Comparison of ENCODE assay signal across 22 cellular contexts in genomic region chr7:92039900-92040299, GRCh38.
"Had no signal": no experiment of that assay in that cellular context is flagged by ENCODE, and none has a peak within 500 bp of the region (broad histone marks: within the 10 kb centered on the region; RNA-seq: fewer than 3 reads in every experiment).

No MANE protein-coding gene starts in this region.

- H3K27me3 ChIP-seq: dorsolateral prefrontal cortex, esophagus muscularis mucosa, foreskin keratinocyte, gastroesophageal sphincter, heart left ventricle, hepatocyte had no signal

- H3K4me3 ChIP-seq: coronary artery, dorsolateral prefrontal cortex, esophagus muscularis mucosa, gastroesophageal sphincter, heart left ventricle, hepatocyte, lower lobe of right lung, mucosa of descending colon had no signal

- H3K9me3 ChIP-seq: esophagus muscularis mucosa, gastroesophageal sphincter, heart left ventricle, lower lobe of right lung, mucosa of descending colon had no signal

- ATAC-seq: foreskin keratinocyte, gastroesophageal sphincter, heart left ventricle, left colon, left lobe of liver, left ventricle myocardium superior, mucosa of descending colon had no signal

- H3K4me1 Mint-ChIP-seq: immature natural killer cell, mesothelial cell of epicardium had no signal

- H3K27ac ChIP-seq: coronary artery, dorsolateral prefrontal cortex, esophagus muscularis mucosa, foreskin keratinocyte, gastroesophageal sphincter, heart left ventricle, lower lobe of right lung had no signal

- H3K4me1 ChIP-seq: foreskin keratinocyte, lower lobe of right lung had no signal

- FAIRE-seq: endothelial cell of umbilical vein, keratinocyte had no signal

- H3K4me3 Mint-ChIP-seq: immature natural killer cell, mesothelial cell of epicardium had no signal

- DNase-seq: dermis blood vessel endothelial cell; dorsolateral prefrontal cortex; effector CD4-positive, alpha-beta T cell; effector memory CD4-positive, alpha-beta T cell; foreskin keratinocyte; heart left ventricle; hypothalamus; immature natural killer cell; kidney glomerular epithelial cell; left colon; left ventricle myocardium superior; lower lobe of right lung; mesenchymal stem cell; mucosa of descending colon had no signal

- H3K27ac Mint-ChIP-seq: immature natural killer cell, mesothelial cell of epicardium had no signal

- H3K9me3 Mint-ChIP-seq: immature natural killer cell, mesothelial cell of epicardium had no signal
